In genomic region chr15:39462691-39463090, GRCh38 we compare ENCODE assay signal across 2 cellular contexts.
TF ChIP-seq lines count a peak whose summit lies in the region.

No MANE protein-coding gene starts in this region.

TF ChIP-seq in liver, 16 proteins besides CTCF, POLR2A, EP300 and RAD21 (continued from another document):
- TF ChIP-seq REST (IDR thresholded peaks at IDR 0.05) (no peak), ZBTB33 (IDR thresholded peaks at IDR 0.05) (no peak), RXRA (IDR thresholded peaks at IDR 0.05) (no peak), SP1 (IDR thresholded peaks at IDR 0.05) (no peak)

TF ChIP-seq in HepG2, 621 proteins besides CTCF, POLR2A, EP300 and RAD21 (continued from another document):
- no peak for TF ChIP-seq E2F2 (CRISPR knock-in tag; IDR thresholded peaks at IDR 0.05; ENCODE audit: borderline replicate concordance)
